ENCODE assay signal across 1 cellular context in genomic region chr9:16386579-16387077, GRCh38.
TF ChIP-seq lines count a peak whose summit lies in the region.

No MANE protein-coding gene starts in this region.

TF ChIP-seq in A549, 52 proteins besides CTCF, POLR2A, EP300 and RAD21 (continued from another document):
- no peak for TF ChIP-seq HMGXB4 (CRISPR knock-in tag; IDR thresholded peaks at IDR 0.05; ENCODE audit: borderline replicate concordance)
- no peak for TF ChIP-seq ESRRA (IDR thresholded peaks at IDR 0.05; ENCODE audit: borderline replicate concordance, low read length)
